Comparison of ENCODE assay signal across 8 cellular contexts in the genomic region with DNA sequence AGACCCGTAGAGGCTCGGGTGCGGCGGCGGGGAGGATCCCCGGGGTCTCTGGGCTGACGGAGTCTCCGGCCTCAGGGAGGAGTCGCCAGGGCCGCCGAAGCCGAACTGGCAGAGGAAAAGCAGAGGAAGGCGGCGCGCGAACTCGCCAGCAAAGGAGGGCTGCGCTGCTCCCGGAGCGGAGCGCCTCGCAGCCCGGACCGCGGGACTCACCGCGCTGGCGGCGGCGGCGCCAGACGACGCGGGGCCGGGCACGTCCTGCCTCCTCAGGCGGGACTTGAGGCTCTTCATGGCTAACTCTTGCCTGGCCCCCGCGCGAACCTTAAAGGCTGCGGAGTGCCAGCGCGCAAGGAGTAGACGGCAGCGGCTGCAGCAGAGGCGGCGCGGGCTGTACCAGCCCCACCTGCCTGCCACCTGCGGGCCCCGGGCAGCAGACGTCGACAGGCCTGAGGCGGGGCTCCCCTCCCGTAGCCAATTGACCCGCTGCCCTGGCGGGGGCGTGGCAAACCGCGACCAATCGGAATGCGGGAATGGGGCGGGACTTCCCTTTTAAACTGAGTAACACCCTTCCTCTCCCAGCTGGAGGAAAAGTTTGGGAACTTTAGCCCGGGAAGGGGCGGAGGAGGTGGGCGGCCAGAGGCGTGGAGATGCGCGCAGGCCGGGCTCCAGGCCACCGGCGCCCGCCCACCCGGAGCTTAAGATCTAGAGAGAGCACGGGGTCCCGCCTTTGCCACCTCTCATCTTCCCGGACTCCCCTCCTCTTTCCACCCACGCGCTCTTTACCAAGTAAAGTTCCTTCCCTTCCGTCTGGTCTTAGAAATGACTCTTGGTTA. TPM values are rescaled to one million over a fixed set of nuclear protein-coding genes. Genes with fewer than 3 reads are reported as not detected.
DNase-seq lines count a peak whose midpoint lies in the region; ATAC-seq, FAIRE-seq and TF ChIP-seq lines count a peak whose summit lies in the region.

A gene with protein sequence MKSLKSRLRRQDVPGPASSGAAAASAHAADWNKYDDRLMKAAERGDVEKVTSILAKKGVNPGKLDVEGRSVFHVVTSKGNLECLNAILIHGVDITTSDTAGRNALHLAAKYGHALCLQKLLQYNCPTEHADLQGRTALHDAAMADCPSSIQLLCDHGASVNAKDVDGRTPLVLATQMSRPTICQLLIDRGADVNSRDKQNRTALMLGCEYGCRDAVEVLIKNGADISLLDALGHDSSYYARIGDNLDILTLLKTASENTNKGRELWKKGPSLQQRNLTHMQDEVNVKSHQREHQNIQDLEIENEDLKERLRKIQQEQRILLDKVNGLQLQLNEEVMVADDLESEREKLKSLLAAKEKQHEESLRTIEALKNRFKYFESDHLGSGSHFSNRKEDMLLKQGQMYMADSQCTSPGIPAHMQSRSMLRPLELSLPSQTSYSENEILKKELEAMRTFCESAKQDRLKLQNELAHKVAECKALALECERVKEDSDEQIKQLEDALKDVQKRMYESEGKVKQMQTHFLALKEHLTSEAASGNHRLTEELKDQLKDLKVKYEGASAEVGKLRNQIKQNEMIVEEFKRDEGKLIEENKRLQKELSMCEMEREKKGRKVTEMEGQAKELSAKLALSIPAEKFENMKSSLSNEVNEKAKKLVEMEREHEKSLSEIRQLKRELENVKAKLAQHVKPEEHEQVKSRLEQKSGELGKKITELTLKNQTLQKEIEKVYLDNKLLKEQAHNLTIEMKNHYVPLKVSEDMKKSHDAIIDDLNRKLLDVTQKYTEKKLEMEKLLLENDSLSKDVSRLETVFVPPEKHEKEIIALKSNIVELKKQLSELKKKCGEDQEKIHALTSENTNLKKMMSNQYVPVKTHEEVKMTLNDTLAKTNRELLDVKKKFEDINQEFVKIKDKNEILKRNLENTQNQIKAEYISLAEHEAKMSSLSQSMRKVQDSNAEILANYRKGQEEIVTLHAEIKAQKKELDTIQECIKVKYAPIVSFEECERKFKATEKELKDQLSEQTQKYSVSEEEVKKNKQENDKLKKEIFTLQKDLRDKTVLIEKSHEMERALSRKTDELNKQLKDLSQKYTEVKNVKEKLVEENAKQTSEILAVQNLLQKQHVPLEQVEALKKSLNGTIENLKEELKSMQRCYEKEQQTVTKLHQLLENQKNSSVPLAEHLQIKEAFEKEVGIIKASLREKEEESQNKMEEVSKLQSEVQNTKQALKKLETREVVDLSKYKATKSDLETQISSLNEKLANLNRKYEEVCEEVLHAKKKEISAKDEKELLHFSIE (N-terminal part only) (minus strand): TSS at position 439 of the 830 bp plus-strand sequence. CDS start 151 bp downstream, at position 288.

- H3K4me1 ChIP-seq in BLaER1 (peaks cover 4% of the 10 kb centered on the region; the same call in 1 of the 2 replicates), endothelial cell of umbilical vein (ENCODE audit: control insufficient read depth, extremely low read depth, insufficient read depth, low read length) (peaks cover 32% of the 10 kb centered on the region)

- H3K9me3 ChIP-seq in BLaER1 (no peaks in the 10 kb centered on the region), endothelial cell of umbilical vein (replicated peaks; ENCODE audit: control insufficient read depth, insufficient read depth, low read length) (no peaks in the 10 kb centered on the region)

- ATAC-seq in GM19452 (IDR thresholded peaks at IDR 0.05; ENCODE audit: unreplicated experiment): peak; percentile 90

- H3K27me3 ChIP-seq in BLaER1: peaks cover 14% of the 10 kb centered on the region
- no peaks in the 10 kb centered on the region for H3K27me3 ChIP-seq in endothelial cell of umbilical vein (ENCODE audit: control insufficient read depth in 2 of 2, insufficient read depth in 2 of 2, low read length in 2 of 2)

- H3K4me3 ChIP-seq in BLaER1 (peak within 1 kb of the TSS; percentile 70), endothelial cell of umbilical vein (replicated peaks in 1 of 3; ENCODE audit: insufficient read depth in 1 of 3, low read depth in 1 of 3, low read length in 3 of 3) (peak within 1 kb of the TSS; percentile 71 to 90 (median 89))

- H3K9me1 ChIP-seq in endothelial cell of umbilical vein (replicated peaks; ENCODE audit: control insufficient read depth, extremely low read depth, insufficient read depth, low read length): no peaks in the 10 kb centered on the region

- no peak for TF ChIP-seq CTCF in endothelial cell of umbilical vein (IDR thresholded peaks at IDR 0.05; ENCODE audit: extremely low read depth in 1 of 2, insufficient read depth in 1 of 2, low read depth in 1 of 2, low read length in 2 of 2)

- peaks cover 46% of the 10 kb centered on the region for H3K79me2 ChIP-seq in endothelial cell of umbilical vein (ENCODE audit: control insufficient read depth, insufficient read depth, low read length)

- H2AFZ ChIP-seq in endothelial cell of umbilical vein (ENCODE audit: low read depth, low read length): peak within 1 kb of the TSS; percentile 85

- dilution Hi-C loops in endothelial cell of umbilical vein (cut with MboI; ENCODE audit: extremely low pct_ligation_motif_present, low sequenced_read_pairs): no loop called here

- intact Hi-C loops in endothelial cell of umbilical vein (cut with micrococcal nuclease): loop anchor here (1.0 to 2.0 kb wide), 6 partner anchors 31 to 665 kb away; partner anchors contain the start of genes LRRC49 and THAP10

- peak within 1 kb of the TSS; percentile 84 for H3K4me2 ChIP-seq in BLaER1
- peak within 1 kb of the TSS; percentile 98 for H3K4me2 ChIP-seq in endothelial cell of umbilical vein (ENCODE audit: insufficient read depth, low read length)

- FAIRE-seq in endothelial cell of umbilical vein (lab: Jason Lieb, UNC): peak; percentile 86

- CTCF ChIA-PET in endothelial cell of umbilical vein (lab: Charles Lee): interaction anchor here (0.7 to 1.7 kb wide), 6 partner anchors 14 to 48 kb away, joined by 3 to 10 read pairs (median 4); no protein-coding TSS in a partner anchor

- H3K27ac ChIP-seq in BLaER1 (no peak within 1 kb of the TSS), endothelial cell of umbilical vein (ENCODE audit: insufficient read depth, low read depth, low read length) (peak within 1 kb of the TSS; percentile 83)

- POLR2A ChIA-PET in endothelial cell of umbilical vein (lab: Charles Lee): interaction anchor here (0.6 kb wide), 1 partner anchor 41 kb away, joined by 3 read pairs; no protein-coding TSS in a partner anchor

- H3K36me3 ChIP-seq in BLaER1: no peaks in the 10 kb centered on the region
- no peaks in the 10 kb centered on the region for H3K36me3 ChIP-seq in endothelial cell of umbilical vein (ENCODE audit: control insufficient read depth in 2 of 2, extremely low read depth in 1 of 2, insufficient read depth in 2 of 2, low read length in 2 of 2)

- DNase-seq in HPDE6-E6E7 (ENCODE audit: extremely low spot score) (peak; percentile 95), NOMO-1 (lab: John Stamatoyannopoulos, UW; ENCODE audit: unreplicated experiment in 2 of 2) (peak; percentile 76 to 84), activated T-cell treated with anti-CD3 and anti-CD28 coated beads for 4 hours (peak; percentile 51), endothelial cell of umbilical vein (ENCODE audit: low read depth, low spot score) (peak; percentile 99), mesenteric fat pad (ENCODE audit: low spot score) (peak; percentile 99)
- DNase-seq in stimulated activated CD8-positive, alpha-beta memory T cell treated with anti-CD3 and anti-CD28 coated beads, Interleukin-12 subunit alpha, Interleukin-12 subunit beta, amount 100 ng/mL, for 24 hours (ENCODE audit: extremely low read depth): peak; percentile 39

- TSS peak; percentile 25 for BruUV-seq in endothelial cell of umbilical vein (replicated peaks; lab: Mats Ljungman, UMichigan)

- H4K20me1 ChIP-seq in BLaER1 (no peaks in the 10 kb centered on the region), endothelial cell of umbilical vein (replicated peaks; ENCODE audit: control insufficient read depth, extremely low read depth, insufficient read depth, low read length) (no peaks in the 10 kb centered on the region)

- H3K9ac ChIP-seq in BLaER1 (peak within 1 kb of the TSS; percentile 56), endothelial cell of umbilical vein (replicated peaks; ENCODE audit: extremely low read depth, insufficient read depth, low read length) (peak within 1 kb of the TSS; percentile 95)

- peak; percentile 91 for TF ChIP-seq POLR2A in endothelial cell of umbilical vein (IDR thresholded peaks at IDR 0.05; ENCODE audit: low read depth, low read length)

TF ChIP-seq in endothelial cell of umbilical vein, 7 proteins besides CTCF, POLR2A, EP300 and RAD21:
- peak; percentile 90 for TF ChIP-seq POLR2AphosphoS5 (IDR thresholded peaks at IDR 0.05; ENCODE audit: insufficient read depth, low read depth, low read length)
- no peak for TF ChIP-seq EZH2 (IDR thresholded peaks at IDR 0.05; ENCODE audit: borderline replicate concordance, low read depth, low read length, severe bottlenecking)
- TF ChIP-seq MYC (IDR thresholded peaks at IDR 0.05; ENCODE audit: low read depth, low read length): no peak
- no peak for TF ChIP-seq FOS (IDR thresholded peaks at IDR 0.05; ENCODE audit: borderline replicate concordance, insufficient read depth, low read length)
- no peak for TF ChIP-seq GATA2 (IDR thresholded peaks at IDR 0.05; ENCODE audit: insufficient read depth, insufficient read length, low read depth, low read length)
- TF ChIP-seq JUN (IDR thresholded peaks at IDR 0.05; ENCODE audit: borderline replicate concordance, insufficient read depth, insufficient read length, low read depth): no peak
- TF ChIP-seq, protein P1, sequence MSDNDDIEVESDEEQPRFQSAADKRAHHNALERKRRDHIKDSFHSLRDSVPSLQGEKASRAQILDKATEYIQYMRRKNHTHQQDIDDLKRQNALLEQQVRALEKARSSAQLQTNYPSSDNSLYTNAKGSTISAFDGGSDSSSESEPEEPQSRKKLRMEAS (IDR thresholded peaks at IDR 0.05; ENCODE audit: insufficient read depth, insufficient read length): no peak

RNA-seq across cellular contexts. Expression of the gene that starts here (rescaled TPM):
- total RNA-seq in endothelial cell of umbilical vein: 270 and 292 TPM in 2 replicates
- polyA plus RNA-seq in endothelial cell of umbilical vein: 167 and 219 TPM in 2 replicates
- 80.1 and 99.7 TPM in 2 replicates for polyA plus RNA-seq in endothelial cell of umbilical vein (2011; cell fraction: cytosol; rRNA removed)
- 468 and 497 TPM in 2 replicates for polyA plus RNA-seq in endothelial cell of umbilical vein (2011; cell fraction: nucleus; rRNA removed)
- 81.1 and 104 TPM in 2 replicates for polyA plus RNA-seq in endothelial cell of umbilical vein (2012)
- 784 and 840 TPM in 2 replicates for polyA minus RNA-seq in endothelial cell of umbilical vein
- 17.6 TPM for polyA minus RNA-seq in endothelial cell of umbilical vein (2011; cell fraction: cytosol; rRNA and poly(A)+ RNA removed)
- polyA minus RNA-seq in endothelial cell of umbilical vein (2011; cell fraction: nucleus; rRNA and poly(A)+ RNA removed): 795 and 1,008 TPM in 2 replicates
- 55.9 TPM for total RNA-seq in mesenteric fat pad

Comparison
In these comparisons a context has a peak if more than half of its experiments do, and no peak if none do; other contexts are left out.
1. DNase-seq: peak in every context shown above with its lines; median percentile 99 in endothelial cell of umbilical vein; 99 in mesenteric fat pad; 95 in HPDE6-E6E7; 80 in NOMO-1; 51 in activated T-cell treated with anti-CD3 and anti-CD28 coated beads for 4 hours; 39 in stimulated activated CD8-positive, alpha-beta memory T cell treated with anti-CD3 and anti-CD28 coated beads, Interleukin-12 subunit alpha, Interleukin-12 subunit beta, amount 100 ng/mL, for 24 hours.